ENCODE assay signal across 5 cellular contexts in the genomic region with DNA sequence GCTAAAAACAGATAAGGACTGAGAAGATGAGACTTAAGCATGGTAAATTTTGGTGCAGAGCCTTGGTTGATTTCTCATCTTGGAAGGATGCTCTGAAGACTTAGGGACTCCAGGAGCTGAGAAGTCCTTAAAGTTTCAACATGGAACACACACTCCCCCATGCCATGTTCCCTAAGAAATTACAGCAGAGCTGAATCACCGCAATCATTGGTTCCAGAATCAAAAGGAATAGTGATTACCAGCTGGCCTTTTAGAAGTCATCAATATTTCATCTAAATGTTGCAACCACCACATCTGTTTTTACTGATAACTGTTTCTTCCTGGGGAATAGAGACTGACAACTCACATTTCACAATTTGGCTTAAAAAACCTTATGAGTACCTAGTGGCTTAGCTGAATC.
"Had no signal": no experiment of that assay in that cellular context is flagged by ENCODE, and none has a peak within 500 bp of the region (broad histone marks: within the 10 kb centered on the region; RNA-seq: fewer than 3 reads in every experiment).

No MANE protein-coding gene starts in this region.

- ATAC-seq: GM23338, HepG2 had no signal

- DNase-seq: H9, HCEC 1CT, KG1 had no signal

- H3K4me2 ChIP-seq: GM23338 had no signal

- H2AFZ ChIP-seq: GM23338 had no signal

- H3K4me3 ChIP-seq: GM23338 had no signal
